17 cellular contexts compared by ENCODE assay signal in the genomic region with DNA sequence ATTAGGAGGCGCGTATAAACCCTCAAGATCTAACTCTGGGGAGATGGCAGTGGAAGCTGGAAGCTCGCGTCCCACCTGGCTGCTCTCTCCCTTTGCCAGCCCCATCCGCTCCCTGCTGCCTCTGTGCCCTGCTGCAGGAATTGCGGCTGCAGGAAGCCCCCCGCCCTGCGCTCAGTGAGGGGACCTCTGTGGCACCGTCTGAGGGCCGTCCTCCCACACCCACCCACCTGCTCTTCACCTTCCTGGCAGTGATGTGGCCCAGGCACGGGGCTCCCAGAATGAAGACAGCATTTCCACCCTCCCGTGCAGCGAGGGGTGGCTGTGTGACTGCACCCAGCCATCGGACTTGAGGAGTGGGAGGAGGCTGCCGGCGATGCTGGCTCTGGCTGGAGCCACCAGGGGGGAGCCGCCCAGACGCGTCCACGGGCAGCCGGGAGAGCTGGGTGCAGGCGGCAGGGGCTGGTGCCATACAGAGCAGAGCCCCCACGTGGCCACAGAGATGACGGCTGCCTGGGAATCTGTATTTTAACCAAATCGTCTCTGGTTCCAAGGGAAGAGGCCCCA. TPM values are rescaled to one million over a fixed set of nuclear protein-coding genes. Genes with fewer than 3 reads are reported as not detected.
A peak's percentile ranks its signal among the peaks of the same experiment; 100 is the strongest.
DNase-seq lines count a peak whose midpoint lies in the region; ATAC-seq and TF ChIP-seq lines count a peak whose summit lies in the region.
"Had no signal": no experiment of that assay in that cellular context is flagged by ENCODE, and none has a peak within 500 bp of the region (broad histone marks: within the 10 kb centered on the region; RNA-seq: fewer than 3 reads in every experiment).

No MANE protein-coding gene starts in this region.

- peak; percentile 5 for DNase-seq in left ventricle myocardium inferior
- no peak for DNase-seq in cardiac septum (ENCODE audit: low spot score)
- DNase-seq in WERI-Rb-1: no peak
- DNase-seq in left kidney (ENCODE audit: low read depth, low spot score): peak; percentile 41
- peak; percentile 21 to 63 for DNase-seq in aorta
- no peak for DNase-seq in T1000 (lab: John Stamatoyannopoulos, UW)
- no peak for DNase-seq in DMS79 treated with DMSO at 0.1 percent for 48 hours (lab: John Stamatoyannopoulos, UW)
- no peak for DNase-seq in stimulated activated CD4-positive, alpha-beta T cell treated with anti-CD3 and anti-CD28 coated beads, Interleukin-2, amount 100 ng/mL, for 24 hours
- DNase-seq: Caco-2; CD4-positive, CD25-positive, alpha-beta regulatory T cell; DMS53; HCEC 1CT; NCI-H187 treated with DMSO at 0.1 percent for 48 hours; NCI-H446 treated with DMSO at 0.1 percent for 48 hours; SHP77; SK-N-SH had no signal

- no peak overlapping the region for H3K4me3 ChIP-seq in left ventricle myocardium inferior
- no peak overlapping the region for H3K4me3 ChIP-seq in WERI-Rb-1 (ENCODE audit: low read depth, low read length)
- H3K4me3 ChIP-seq in aorta (ENCODE audit: low read length in 2 of 2): no peak overlapping the region
- H3K4me3 ChIP-seq: K562 had no signal

- 77 to 79% methylated on average over 25 of the region's 25 CpGs for WGBS in aorta, 2 donors

- no peaks in the 10 kb centered on the region for H3K36me3 ChIP-seq in left ventricle myocardium inferior
- no peaks in the 10 kb centered on the region for H3K36me3 ChIP-seq in WERI-Rb-1
- no peaks in the 10 kb centered on the region for H3K36me3 ChIP-seq in aorta (ENCODE audit: control insufficient read depth in 1 of 2, insufficient read depth in 2 of 2, low read length in 1 of 2)

- H3K27ac ChIP-seq in left ventricle myocardium inferior (replicated peaks) (no peak overlapping the region), WERI-Rb-1 (peak overlapping the region; percentile 88), aorta (ENCODE audit: low read depth in 1 of 2, low read length in 2 of 2) (no peak overlapping the region)

- H3K27me3 ChIP-seq in left ventricle myocardium inferior (ENCODE audit: low read depth) (peaks cover 55% of the 10 kb centered on the region), WERI-Rb-1 (ENCODE audit: insufficient read depth, low read depth, severe bottlenecking) (no peaks in the 10 kb centered on the region), aorta (ENCODE audit: control insufficient read depth in 1 of 2, insufficient read depth in 2 of 2, low read length in 1 of 2) (no peaks in the 10 kb centered on the region)

- H3K4me1 ChIP-seq in left ventricle myocardium inferior (no peaks in the 10 kb centered on the region), aorta (ENCODE audit: control insufficient read depth in 1 of 2, insufficient read depth in 2 of 2, low read length in 2 of 2) (no peaks in the 10 kb centered on the region)
- H3K4me1 ChIP-seq: Caco-2 had no signal

- H3K9me3 ChIP-seq in left ventricle myocardium inferior (replicated peaks) (peaks cover 6% of the 10 kb centered on the region), WERI-Rb-1 (ENCODE audit: severe bottlenecking) (peaks cover 4% of the 10 kb centered on the region), aorta (ENCODE audit: control insufficient read depth, low read length) (no peaks in the 10 kb centered on the region)
- H3K9me3 ChIP-seq: SK-N-SH had no signal

- TF ChIP-seq CTCF in left ventricle myocardium inferior (IDR thresholded peaks at IDR 0.05; ENCODE audit: borderline replicate concordance) (no peak), WERI-Rb-1 (IDR thresholded peaks at IDR 0.05; ENCODE audit: low read depth, low read length) (no peak)

- intact Hi-C loops in left ventricle myocardium inferior (cut with micrococcal nuclease) (no loop called here), cardiac septum (cut with DNase I) (no loop called here), aorta (cut with DNase I) (no loop called here)

- ATAC-seq in aorta (ENCODE audit: low FRiP score): no peak
- ATAC-seq: K562 had no signal

RNA-seq across cellular contexts. Expression of a gene that starts 28.3 kb away (rescaled TPM):
- total RNA-seq in left ventricle myocardium inferior (not detected), cardiac septum (not detected), aorta (under 1 TPM; 0.62 to 0.84 TPM)
- polyA plus RNA-seq in aorta: not detected
- total RNA-seq: K562 had no signal
- polyA plus RNA-seq: K562, SK-N-SH had no signal

Comparison
In these comparisons a context has a peak if more than half of its experiments do, and no peak if none do; other contexts are left out.
1. DNase-seq: peak in left ventricle myocardium inferior (single experiment), left kidney (single experiment) and aorta (2 of 2); none in cardiac septum (single experiment), WERI-Rb-1 (single experiment), T1000 (single experiment), DMS79 treated with DMSO at 0.1 percent for 48 hours (single experiment) and stimulated activated CD4-positive, alpha-beta T cell treated with anti-CD3 and anti-CD28 coated beads, Interleukin-2, amount 100 ng/mL, for 24 hours (0 of 2).